ENCODE assay signal across 8 cellular contexts in the genomic region with DNA sequence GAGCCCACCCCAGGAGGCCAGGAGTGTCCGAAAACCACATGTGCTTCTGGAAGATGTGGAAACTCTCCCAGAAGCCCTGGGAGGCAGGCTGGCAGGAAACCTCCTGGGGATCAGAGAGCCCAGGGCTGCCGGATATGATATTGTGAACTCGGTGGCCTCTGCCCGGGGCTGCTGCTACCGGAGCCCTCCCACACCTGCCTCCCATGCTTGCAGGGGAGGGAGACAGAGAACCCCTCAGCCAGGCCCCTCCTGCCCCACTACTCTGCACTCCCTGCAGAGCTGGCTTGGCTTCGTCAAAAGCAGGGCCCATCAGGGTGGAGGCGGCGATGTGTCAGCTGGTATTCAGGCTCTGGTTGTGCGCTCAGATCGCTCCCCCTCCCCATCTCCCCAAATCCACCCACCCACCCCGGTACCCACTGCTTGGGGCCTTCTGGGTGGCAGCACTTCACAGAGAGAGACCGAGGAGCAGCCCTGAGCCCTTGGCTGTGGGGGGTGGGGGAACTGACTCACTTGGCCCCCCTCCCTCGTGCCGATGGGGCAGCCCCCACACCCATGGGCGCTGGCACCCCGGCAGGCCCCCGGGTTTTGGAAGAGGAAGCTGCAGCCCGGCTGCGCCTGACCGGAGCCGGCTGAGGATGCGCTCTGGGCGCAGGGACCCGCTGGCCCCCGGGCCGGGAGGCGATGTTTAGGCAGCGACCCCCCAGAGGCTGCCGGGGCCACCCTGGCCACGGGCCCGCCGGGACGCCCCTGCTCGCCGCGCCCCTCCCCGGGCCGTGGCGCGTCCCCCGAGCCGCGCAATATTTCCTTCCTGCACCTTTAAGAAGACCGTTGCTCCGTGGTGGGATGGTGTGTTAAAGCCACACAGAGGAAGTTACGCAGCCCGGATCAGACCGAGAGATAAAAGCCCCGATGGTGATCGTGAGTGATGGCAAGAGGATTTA. TPM values are rescaled to one million over a fixed set of nuclear protein-coding genes. Genes with fewer than 3 reads are reported as not detected.
DNase-seq lines count a peak whose midpoint lies in the region; ATAC-seq and TF ChIP-seq lines count a peak whose summit lies in the region.

No MANE protein-coding gene starts in this region.

- H3F3A ChIP-seq in Loucy (ENCODE audit: low read depth), result 0 out of 2 replicates have a peak, but pooled peaks cover 5% of the 10 kb centered on the region

- peaks cover 38% of the 10 kb centered on the region for H4K20me1 ChIP-seq in Loucy (ENCODE audit: insufficient read depth, low read length, poor library complexity, severe bottlenecking)

- peak overlapping the region; percentile 85 for H3K9ac ChIP-seq in Loucy (ENCODE audit: low read depth, low read length, poor library complexity, severe bottlenecking)

- no peak overlapping the region for H3K27ac ChIP-seq in coronary artery

- peak overlapping the region; percentile 65 for H2AFZ ChIP-seq in Loucy (ENCODE audit: low read length)

- no peak for TF ChIP-seq CTCF in Loucy (conservative IDR thresholded peaks at IDR 0.05; ENCODE audit: low read length)
- TF ChIP-seq CTCF in coronary artery (IDR thresholded peaks at IDR 0.05), result no peak
- no peak for TF ChIP-seq CTCF in mucosa of descending colon (IDR thresholded peaks at IDR 0.05)

- H3K9me2 ChIP-seq in Loucy (replicated peaks; ENCODE audit: low read depth, low read length), result no peaks in the 10 kb centered on the region

- H3K27me3 ChIP-seq in Loucy (ENCODE audit: insufficient read depth, low read length, poor library complexity, severe bottlenecking), result no peaks in the 10 kb centered on the region

- H3K9me3 ChIP-seq in Loucy (ENCODE audit: insufficient read depth, low read depth, low read length) (no peaks in the 10 kb centered on the region), mucosa of descending colon (no peaks in the 10 kb centered on the region)

- H3K36me3 ChIP-seq in Loucy (ENCODE audit: insufficient read depth, low read length), result no peaks in the 10 kb centered on the region
- H3K36me3 ChIP-seq in mucosa of descending colon (ENCODE audit: low read depth), result no peaks in the 10 kb centered on the region

- peak overlapping the region; percentile 91 for H3K4me3 ChIP-seq in Loucy (ENCODE audit: low read length, poor library complexity, severe bottlenecking)
- peak overlapping the region; percentile 81 for H3K4me3 ChIP-seq in coronary artery
- peak overlapping the region; percentile 9 for H3K4me3 ChIP-seq in mucosa of descending colon

- intact Hi-C loops in mucosa of descending colon (cut with DNase I, micrococcal nuclease), result no loop called here

- peak; percentile 83 to 85 for ATAC-seq in activated CD4-positive, CD25-positive, alpha-beta regulatory T cell treated with anti-CD3 and anti-CD28 coated beads, Interleukin-2, amount 50 U/mL, for 24 hours
- ATAC-seq in mucosa of descending colon, result peak; percentile 65

- peak overlapping the region; percentile 84 for H3K4me2 ChIP-seq in Loucy (ENCODE audit: low read depth, low read length, poor library complexity, severe bottlenecking)

- DNase-seq in COLO829 (ENCODE audit: low spot score), result peak; percentile 45
- no peak for DNase-seq in coronary artery (ENCODE audit: low spot score)
- DNase-seq in mucosa of descending colon, result peak in 2 of 3 donors; percentile 31 to 44
- peak; percentile 51 to 59 for DNase-seq in stimulated activated CD8-positive, alpha-beta memory T cell treated with anti-CD3 and anti-CD28 coated beads, Interleukin-7, amount 100 ng/mL, for 4 hours (ENCODE audit: low read depth in 2 of 2)
- DNase-seq in germinal center (ENCODE audit: low spot score), result no peak
- DNase-seq in NCI-H187 (lab: John Stamatoyannopoulos, UW), result no peak

- peaks cover 40% of the 10 kb centered on the region for H3K79me2 ChIP-seq in Loucy (ENCODE audit: insufficient read depth, low read length)

- peaks cover 47% of the 10 kb centered on the region for H3K4me1 ChIP-seq in Loucy (ENCODE audit: insufficient read depth, low read length, poor library complexity, severe bottlenecking)
- H3K4me1 ChIP-seq in mucosa of descending colon (ENCODE audit: low read depth), result peaks cover 16% of the 10 kb centered on the region

RNA-seq across cellular contexts. Expression of gene NTNG2, which starts 0.8 kb away (rescaled TPM):
- total RNA-seq in mucosa of descending colon, result under 1 TPM; 0.41 to 0.73 (median 0.43) TPM

Comparison
In these comparisons a context has a peak if more than half of its experiments do, and no peak if none do; other contexts are left out.
1. DNase-seq: peak in COLO829 (single experiment), mucosa of descending colon (2 of 3) and stimulated activated CD8-positive, alpha-beta memory T cell treated with anti-CD3 and anti-CD28 coated beads, Interleukin-7, amount 100 ng/mL, for 4 hours (2 of 2); none in coronary artery (single experiment), germinal center (single experiment) and NCI-H187 (0 of 2).
2. H3K4me3 ChIP-seq: peak in every context shown above with its lines; median percentile 91 in Loucy; 81 in coronary artery; 9 in mucosa of descending colon.